Comparison of ENCODE assay signal across 26 cellular contexts in genomic region chr4:23516719-23517118, GRCh38.
DNase-seq lines count a peak whose midpoint lies in the region; ATAC-seq and TF ChIP-seq lines count a peak whose summit lies in the region.
"Had no signal": no experiment of that assay in that cellular context is flagged by ENCODE, and none has a peak within 500 bp of the region (broad histone marks: within the 10 kb centered on the region; RNA-seq: fewer than 3 reads in every experiment).

No MANE protein-coding gene starts in this region.

- in situ Hi-C loops in ACHN (cut with HindIII; ENCODE audit: low pct_ligation_motif_present, low pct_unique_long_range_greater_than_20kb, low sequenced_read_pairs): no loop called here

- H3K9me3 ChIP-seq in liver (ENCODE audit: control insufficient read depth in 4 of 4, low read length in 3 of 4) (no peaks in the 10 kb centered on the region), gastroesophageal sphincter (no peaks in the 10 kb centered on the region)
- H3K9me3 ChIP-seq: Caco-2 had no signal

- TF ChIP-seq POLR2A in gastroesophageal sphincter (IDR thresholded peaks at IDR 0.05): no peak

- DNase-seq in ACHN: peak; percentile 0
- peak; percentile 31 to 36 for DNase-seq in Kasumi-1 (lab: John Stamatoyannopoulos, UW)
- peak; percentile 31 for DNase-seq in astrocyte of the hippocampus (ENCODE audit: low read depth, low spot score)
- DNase-seq in stimulated activated CD4-positive, alpha-beta T cell treated with anti-CD3 and anti-CD28 coated beads, Interleukin-2, amount 100 ng/mL, for 24 hours: no peak
- no peak for DNase-seq in RPMI8226
- DNase-seq: Caco-2; CD8-positive, alpha-beta T cell; DMS 273 treated with DMSO at 0.1 percent for 48 hours; DMS79; EL; GDM1; KBM-7; NCI-H1092; NCI-H1417 treated with DMSO at 0.1 percent for 48 hours; NCI-H1694 treated with DMSO at 0.1 percent for 48 hours; NCI-H2081; NCI-H2227 treated with DMSO at 0.1 percent for 48 hours; NCI-H526 treated with DMSO at 0.1 percent for 48 hours; SIG-M5; SW 1271 had no signal

- TF ChIP-seq EP300 in gastroesophageal sphincter (IDR thresholded peaks at IDR 0.05): no peak

- no peak overlapping the region for H3K4me3 ChIP-seq in liver (ENCODE audit: low read depth in 1 of 3, low read length in 3 of 3)
- H3K4me3 ChIP-seq in gastroesophageal sphincter: no peak overlapping the region
- H3K4me3 ChIP-seq: SK-N-MC had no signal

- 90% methylated on average over 3 of the region's 3 CpGs for WGBS in liver
- 70 to 88% methylated on average over 2 to 3 of the region's 3 CpGs for WGBS in gastroesophageal sphincter (ENCODE audit: low coverage in 1 of 2), 2 donors

- H3K27me3 ChIP-seq in liver (ENCODE audit: control insufficient read depth in 4 of 4, insufficient read depth in 4 of 4, low read length in 3 of 4): no peaks in the 10 kb centered on the region
- H3K27me3 ChIP-seq in gastroesophageal sphincter: no peaks in the 10 kb centered on the region

- ATAC-seq in GM21515 (IDR thresholded peaks at IDR 0.05; ENCODE audit: unreplicated experiment) (no peak), gastroesophageal sphincter (no peak)
- ATAC-seq: CD8-positive, alpha-beta T cell; Panc1 had no signal

- no peak for TF ChIP-seq RAD21 in liver (IDR thresholded peaks at IDR 0.05)

- H3K27ac ChIP-seq in liver (ENCODE audit: low read depth in 1 of 2, low read length in 2 of 2): no peak overlapping the region
- H3K27ac ChIP-seq in gastroesophageal sphincter: no peak overlapping the region
- H3K27ac ChIP-seq: C4-2B, SK-N-MC had no signal

- no peak overlapping the region for H3K9ac ChIP-seq in liver (ENCODE audit: low read depth in 1 of 2, low read length in 2 of 2)

- TF ChIP-seq CTCF in liver (IDR thresholded peaks at IDR 0.05; ENCODE audit: low read depth, low read length, missing input control): no peak
- TF ChIP-seq CTCF in gastroesophageal sphincter (IDR thresholded peaks at IDR 0.05): no peak

- H3K36me3 ChIP-seq in liver (ENCODE audit: control insufficient read depth in 4 of 4, insufficient read depth in 3 of 4, low read depth in 1 of 4, low read length in 3 of 4): no peaks in the 10 kb centered on the region
- no peaks in the 10 kb centered on the region for H3K36me3 ChIP-seq in gastroesophageal sphincter

- H3K4me1 ChIP-seq in liver (ENCODE audit: control insufficient read depth in 4 of 4, insufficient read depth in 4 of 4, low read length in 3 of 4) (no peaks in the 10 kb centered on the region), gastroesophageal sphincter (no peaks in the 10 kb centered on the region)
- H3K4me1 ChIP-seq: Caco-2 had no signal

TF ChIP-seq in liver, 16 proteins besides CTCF, POLR2A, EP300 and RAD21:
- TF ChIP-seq TAF1 (conservative IDR thresholded peaks at IDR 0.05) (no peak), REST (IDR thresholded peaks at IDR 0.05) (peak; percentile 72), GABPA (IDR thresholded peaks at IDR 0.05 in 1 of 2, conservative IDR thresholded peaks at IDR 0.05 in 1 of 2) (no peak)

Comparison
In these comparisons a context has a peak if more than half of its experiments do, and no peak if none do; other contexts are left out.
1. DNase-seq: peak in ACHN (single experiment), Kasumi-1 (2 of 2) and astrocyte of the hippocampus (single experiment); none in stimulated activated CD4-positive, alpha-beta T cell treated with anti-CD3 and anti-CD28 coated beads, Interleukin-2, amount 100 ng/mL, for 24 hours (0 of 2) and RPMI8226 (single experiment).